Comparison of ENCODE assay signal across 12 cellular contexts in the genomic region with DNA sequence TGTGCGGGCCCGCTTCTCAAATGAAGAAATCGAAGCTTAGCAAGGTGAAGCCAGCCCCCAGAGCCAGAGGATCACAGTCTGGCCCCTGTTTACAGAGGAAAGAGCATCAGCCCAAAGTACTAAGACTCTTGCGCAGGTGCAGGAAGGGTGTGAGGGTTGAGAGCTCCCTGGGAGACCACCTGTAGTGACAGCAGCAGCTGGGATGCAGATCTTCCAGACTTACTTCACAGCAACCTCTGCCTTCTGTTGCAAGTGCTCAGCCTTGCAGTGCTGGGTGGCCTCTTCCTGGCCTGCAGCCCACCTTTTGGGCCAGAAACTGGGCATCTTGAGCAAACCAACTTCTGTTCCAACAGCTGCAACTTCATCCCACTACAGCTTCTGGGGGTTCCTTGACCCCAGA. TPM values are rescaled to one million over a fixed set of nuclear protein-coding genes. Genes with fewer than 3 reads are reported as not detected.
DNase-seq lines count a peak whose midpoint lies in the region; ATAC-seq and TF ChIP-seq lines count a peak whose summit lies in the region.
"Had no signal": no experiment of that assay in that cellular context is flagged by ENCODE, and none has a peak within 500 bp of the region (broad histone marks: within the 10 kb centered on the region; RNA-seq: fewer than 3 reads in every experiment).

No MANE protein-coding gene starts in this region.

- in situ Hi-C loops in GM23248 (cut with MboI): no loop called here

- peak overlapping the region; percentile 37 for H3K4me3 Mint-ChIP-seq in activated T-helper 2 cell treated with anti-CD3 and anti-CD28 coated beads, Interferon-gamma antibody, Interleukin-2, Interleukin-4, amounts not matched to agents 10 μg/mL and 5 μg/mL and 100 μg/mL, durations not matched to agents 14 hours and 24 hours and 36 hours (ENCODE audit: low read depth)
- H3K4me3 Mint-ChIP-seq in natural killer cell: peak overlapping the region; percentile 75
- H3K4me3 Mint-ChIP-seq: dendritic cell treated with granulocyte-macrophage colony-stimulating factor and Interleukin-4, amounts not matched to agents 40 ng/mL and 50 ng/mL, for 4 days had no signal

- H3K9me3 Mint-ChIP-seq in activated T-helper 2 cell treated with anti-CD3 and anti-CD28 coated beads, Interferon-gamma antibody, Interleukin-2, Interleukin-4, amounts not matched to agents 10 μg/mL and 5 μg/mL and 100 μg/mL, durations not matched to agents 14 hours and 24 hours and 36 hours: no peaks in the 10 kb centered on the region
- H3K9me3 Mint-ChIP-seq in natural killer cell: no peaks in the 10 kb centered on the region
- H3K9me3 Mint-ChIP-seq: dendritic cell treated with granulocyte-macrophage colony-stimulating factor and Interleukin-4, amounts not matched to agents 40 ng/mL and 50 ng/mL, for 4 days had no signal

- no peak overlapping the region for H3K27ac ChIP-seq in HUES48 (ENCODE audit: low read depth, low read length)
- H3K27ac ChIP-seq in colonic mucosa: no peak overlapping the region
- H3K27ac ChIP-seq in tibial artery: no peak overlapping the region
- H3K27ac ChIP-seq in GM23248: no peak overlapping the region
- H3K27ac ChIP-seq: spleen, upper lobe of left lung had no signal

- H3K9me3 ChIP-seq in HUES48 (ENCODE audit: control insufficient read depth, insufficient read depth, low read length) (no peaks in the 10 kb centered on the region), colonic mucosa (no peaks in the 10 kb centered on the region), tibial artery (no peaks in the 10 kb centered on the region), GM23248 (ENCODE audit: low read depth) (no peaks in the 10 kb centered on the region)
- H3K9me3 ChIP-seq: spleen, upper lobe of left lung had no signal

- peaks cover 8% of the 10 kb centered on the region for H3K4me1 Mint-ChIP-seq in activated T-helper 2 cell treated with anti-CD3 and anti-CD28 coated beads, Interferon-gamma antibody, Interleukin-2, Interleukin-4, amounts not matched to agents 10 μg/mL and 5 μg/mL and 100 μg/mL, durations not matched to agents 14 hours and 24 hours and 36 hours (ENCODE audit: low read depth)
- H3K4me1 Mint-ChIP-seq in natural killer cell: peaks cover 0 to 5% of the 10 kb centered on the region in 2 donors

- TF ChIP-seq CTCF in natural killer cell (IDR thresholded peaks at IDR 0.05) (no peak), colonic mucosa (IDR thresholded peaks at IDR 0.05) (no peak), tibial artery (IDR thresholded peaks at IDR 0.05) (no peak)

- no peaks in the 10 kb centered on the region for H3K79me2 ChIP-seq in GM23248 (ENCODE audit: insufficient read depth)

- no peaks in the 10 kb centered on the region for H3K36me3 Mint-ChIP-seq in activated T-helper 2 cell treated with anti-CD3 and anti-CD28 coated beads, Interferon-gamma antibody, Interleukin-2, Interleukin-4, amounts not matched to agents 10 μg/mL and 5 μg/mL and 100 μg/mL, durations not matched to agents 14 hours and 24 hours and 36 hours (ENCODE audit: low read depth)
- H3K36me3 Mint-ChIP-seq in natural killer cell: no peaks in the 10 kb centered on the region

- H3K9me2 ChIP-seq in GM23248 (ENCODE audit: insufficient read depth): no peaks in the 10 kb centered on the region

- H3K4me1 ChIP-seq in HUES48 (ENCODE audit: control insufficient read depth, insufficient read depth, low read length): peaks cover 9% of the 10 kb centered on the region
- no peaks in the 10 kb centered on the region for H3K4me1 ChIP-seq in colonic mucosa
- peaks cover 0 to 21% (median 6%) of the 10 kb centered on the region in 4 donors for H3K4me1 ChIP-seq in tibial artery
- H3K4me1 ChIP-seq in GM23248 (ENCODE audit: insufficient read depth): no peaks in the 10 kb centered on the region

- no peaks in the 10 kb centered on the region for H3F3A ChIP-seq in GM23248 (ENCODE audit: insufficient read depth)

- intact Hi-C loops in activated T-helper 2 cell treated with anti-CD3 and anti-CD28 coated beads, Interferon-gamma antibody, Interleukin-2, Interleukin-4, amounts not matched to agents 10 μg/mL and 5 μg/mL and 100 μg/mL, durations not matched to agents 14 hours and 24 hours and 36 hours (cut with micrococcal nuclease): no loop called here
- intact Hi-C loops in natural killer cell (cut with micrococcal nuclease): no loop called here
- intact Hi-C loops in colonic mucosa (cut with DNase I): no loop called here
- intact Hi-C loops in tibial artery (cut with DNase I; ENCODE audit: low total_unique reads): no loop called here

- H3K4me2 ChIP-seq in GM23248 (ENCODE audit: unreplicated experiment): no peak overlapping the region

- H3K27me3 ChIP-seq in HUES48 (ENCODE audit: control insufficient read depth, insufficient read depth, low read length) (peaks cover 33% of the 10 kb centered on the region), colonic mucosa (no peaks in the 10 kb centered on the region), tibial artery (no peaks in the 10 kb centered on the region), GM23248 (replicated peaks; ENCODE audit: insufficient read depth) (no peaks in the 10 kb centered on the region)

- no peak overlapping the region for H3K27ac Mint-ChIP-seq in activated T-helper 2 cell treated with anti-CD3 and anti-CD28 coated beads, Interferon-gamma antibody, Interleukin-2, Interleukin-4, amounts not matched to agents 10 μg/mL and 5 μg/mL and 100 μg/mL, durations not matched to agents 14 hours and 24 hours and 36 hours
- H3K27ac Mint-ChIP-seq in natural killer cell: no peak overlapping the region
- H3K27ac Mint-ChIP-seq: dendritic cell treated with granulocyte-macrophage colony-stimulating factor and Interleukin-4, amounts not matched to agents 40 ng/mL and 50 ng/mL, for 4 days had no signal

- 92% methylated on average over 4 of the region's 4 CpGs for WGBS in GM23248 (ENCODE audit: low coverage in 1 of 2, low lambda C conversion rate in 2 of 2, missing lambda C conversion rate in 2 of 2), 2 experiments

- H3K9ac ChIP-seq in HUES48 (ENCODE audit: low read depth, low read length) (no peak overlapping the region), colonic mucosa (ENCODE audit: low read depth in 2 of 2, low read length in 2 of 2) (no peak overlapping the region), GM23248 (no peak overlapping the region)

- peak overlapping the region; percentile 93; the same call in 1 of the 2 replicates for H3K4me3 ChIP-seq in HUES48 (ENCODE audit: low read depth, low read length)
- H3K4me3 ChIP-seq in colonic mucosa: no peak overlapping the region
- no peak overlapping the region for H3K4me3 ChIP-seq in tibial artery
- H3K4me3 ChIP-seq in GM23248: no peak overlapping the region

- ATAC-seq in natural killer cell: no peak

- no peak overlapping the region for H2AFZ ChIP-seq in GM23248

- H4K20me1 ChIP-seq in GM23248 (ENCODE audit: insufficient read depth): no peaks in the 10 kb centered on the region

- peak; percentile 8 for DNase-seq in NCI-H510A treated with DMSO at 0.1 percent for 48 hours (lab: John Stamatoyannopoulos, UW)
- no peak for DNase-seq in NCI-H510A (lab: John Stamatoyannopoulos, UW)
- no peak for DNase-seq in activated T-helper 2 cell treated with anti-CD3 and anti-CD28 coated beads, Interferon-gamma antibody, Interleukin-2, Interleukin-4, amounts not matched to agents 10 μg/mL and 5 μg/mL and 100 μg/mL, durations not matched to agents 14 hours and 24 hours and 36 hours (ENCODE audit: low spot score)
- no peak for DNase-seq in natural killer cell
- DNase-seq in colonic mucosa: no peak
- no peak for DNase-seq in tibial artery
- DNase-seq in GM23248: no peak
- DNase-seq: NCI-H526 treated with DMSO at 0.1 percent for 48 hours had no signal

- H3K36me3 ChIP-seq in HUES48 (ENCODE audit: control insufficient read depth, insufficient read depth, low read length) (no peaks in the 10 kb centered on the region), colonic mucosa (no peaks in the 10 kb centered on the region), tibial artery (no peaks in the 10 kb centered on the region), GM23248 (ENCODE audit: low read depth) (no peaks in the 10 kb centered on the region)
- H3K36me3 ChIP-seq: spleen, upper lobe of left lung had no signal

- peaks cover 57% of the 10 kb centered on the region for H3K27me3 Mint-ChIP-seq in activated T-helper 2 cell treated with anti-CD3 and anti-CD28 coated beads, Interferon-gamma antibody, Interleukin-2, Interleukin-4, amounts not matched to agents 10 μg/mL and 5 μg/mL and 100 μg/mL, durations not matched to agents 14 hours and 24 hours and 36 hours (ENCODE audit: low read depth)
- H3K27me3 Mint-ChIP-seq in natural killer cell (ENCODE audit: low read depth in 2 of 2): peaks cover 39 to 41% of the 10 kb centered on the region in 2 donors

RNA-seq across cellular contexts. Expression of a gene that starts 19.7 kb away (rescaled TPM):
- total RNA-seq in activated T-helper 2 cell treated with anti-CD3 and anti-CD28 coated beads, Interferon-gamma antibody, Interleukin-2, Interleukin-4, amounts not matched to agents 10 μg/mL and 5 μg/mL and 100 μg/mL, durations not matched to agents 14 hours and 24 hours and 36 hours: not detected in 2 replicates
- total RNA-seq in natural killer cell: not detected
- under 1 TPM in 1 of 2 donors, not detected in 1; 0.27 TPM for total RNA-seq in colonic mucosa
- not detected in 2 replicates for total RNA-seq in GM23248 (2014; rRNA removed; shearing (Covaris generic))
- not detected in 2 replicates for polyA plus RNA-seq in GM23248 (2016; fragmentation: Nextera tagmentation; extraction: Ambion mirVana)
